ENCODE assay signal across 1 cellular context in the genomic region with DNA sequence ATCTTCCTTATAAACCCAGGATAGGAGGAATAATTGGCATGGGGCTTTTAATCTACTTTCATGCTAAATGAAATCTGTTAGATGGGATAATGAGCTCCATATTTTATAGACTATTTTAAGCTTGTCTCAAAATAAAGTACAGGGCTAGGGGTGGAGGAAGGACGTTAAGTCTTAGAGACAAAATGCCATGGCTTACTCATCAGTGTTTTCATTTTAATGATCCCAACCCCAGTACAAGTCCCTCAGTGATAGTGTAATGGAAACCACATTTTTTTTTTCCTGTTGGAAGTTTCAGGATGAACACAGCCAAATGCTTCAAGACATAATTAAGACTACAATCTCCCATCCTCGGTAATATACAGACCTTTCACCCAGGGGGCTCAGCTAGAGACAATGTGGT.
TF ChIP-seq lines count a peak whose summit lies in the region.

No MANE protein-coding gene starts in this region.

TF ChIP-seq in SK-N-SH treated with all-trans-retinoic acid at 6 μM for 48 hours, 23 proteins besides CTCF, POLR2A, EP300 and RAD21 (continued from another document):
- no peak for TF ChIP-seq TCF4 (CRISPR knock-in tag; IDR thresholded peaks at IDR 0.05; ENCODE audit: borderline replicate concordance)
- TF ChIP-seq, protein P1, sequence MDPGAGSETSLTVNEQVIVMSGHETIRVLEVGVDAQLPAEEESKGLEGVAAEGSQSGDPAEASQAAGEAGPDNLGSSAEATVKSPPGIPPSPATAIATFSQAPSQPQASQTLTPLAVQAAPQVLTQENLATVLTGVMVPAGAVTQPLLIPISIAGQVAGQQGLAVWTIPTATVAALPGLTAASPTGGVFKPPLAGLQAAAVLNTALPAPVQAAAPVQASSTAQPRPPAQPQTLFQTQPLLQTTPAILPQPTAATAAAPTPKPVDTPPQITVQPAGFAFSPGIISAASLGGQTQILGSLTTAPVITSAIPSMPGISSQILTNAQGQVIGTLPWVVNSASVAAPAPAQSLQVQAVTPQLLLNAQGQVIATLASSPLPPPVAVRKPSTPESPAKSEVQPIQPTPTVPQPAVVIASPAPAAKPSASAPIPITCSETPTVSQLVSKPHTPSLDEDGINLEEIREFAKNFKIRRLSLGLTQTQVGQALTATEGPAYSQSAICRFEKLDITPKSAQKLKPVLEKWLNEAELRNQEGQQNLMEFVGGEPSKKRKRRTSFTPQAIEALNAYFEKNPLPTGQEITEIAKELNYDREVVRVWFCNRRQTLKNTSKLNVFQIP (CRISPR knock-in tag; IDR thresholded peaks at IDR 0.05; ENCODE audit: borderline replicate concordance, low read depth) = no peak
- no peak for TF ChIP-seq ISL1 (CRISPR knock-in tag; IDR thresholded peaks at IDR 0.05)
- no peak for TF ChIP-seq RARB (CRISPR knock-in tag; IDR thresholded peaks at IDR 0.05)
- no peak for TF ChIP-seq SNAI2 (CRISPR knock-in tag; IDR thresholded peaks at IDR 0.05)
- no peak for TF ChIP-seq GLIS3 (CRISPR knock-in tag; IDR thresholded peaks at IDR 0.05)
- no peak for TF ChIP-seq TOX (CRISPR knock-in tag; IDR thresholded peaks at IDR 0.05; ENCODE audit: borderline replicate concordance)
- TF ChIP-seq ZNF565 (CRISPR knock-in tag; conservative IDR thresholded peaks at IDR 0.05; ENCODE audit: low read depth) = no peak
- no peak for TF ChIP-seq ARNTL (CRISPR knock-in tag; IDR thresholded peaks at IDR 0.05; ENCODE audit: borderline replicate concordance, low read depth)
- no peak for TF ChIP-seq ZNF8 (CRISPR knock-in tag; IDR thresholded peaks at IDR 0.05)
- TF ChIP-seq, protein P2, sequence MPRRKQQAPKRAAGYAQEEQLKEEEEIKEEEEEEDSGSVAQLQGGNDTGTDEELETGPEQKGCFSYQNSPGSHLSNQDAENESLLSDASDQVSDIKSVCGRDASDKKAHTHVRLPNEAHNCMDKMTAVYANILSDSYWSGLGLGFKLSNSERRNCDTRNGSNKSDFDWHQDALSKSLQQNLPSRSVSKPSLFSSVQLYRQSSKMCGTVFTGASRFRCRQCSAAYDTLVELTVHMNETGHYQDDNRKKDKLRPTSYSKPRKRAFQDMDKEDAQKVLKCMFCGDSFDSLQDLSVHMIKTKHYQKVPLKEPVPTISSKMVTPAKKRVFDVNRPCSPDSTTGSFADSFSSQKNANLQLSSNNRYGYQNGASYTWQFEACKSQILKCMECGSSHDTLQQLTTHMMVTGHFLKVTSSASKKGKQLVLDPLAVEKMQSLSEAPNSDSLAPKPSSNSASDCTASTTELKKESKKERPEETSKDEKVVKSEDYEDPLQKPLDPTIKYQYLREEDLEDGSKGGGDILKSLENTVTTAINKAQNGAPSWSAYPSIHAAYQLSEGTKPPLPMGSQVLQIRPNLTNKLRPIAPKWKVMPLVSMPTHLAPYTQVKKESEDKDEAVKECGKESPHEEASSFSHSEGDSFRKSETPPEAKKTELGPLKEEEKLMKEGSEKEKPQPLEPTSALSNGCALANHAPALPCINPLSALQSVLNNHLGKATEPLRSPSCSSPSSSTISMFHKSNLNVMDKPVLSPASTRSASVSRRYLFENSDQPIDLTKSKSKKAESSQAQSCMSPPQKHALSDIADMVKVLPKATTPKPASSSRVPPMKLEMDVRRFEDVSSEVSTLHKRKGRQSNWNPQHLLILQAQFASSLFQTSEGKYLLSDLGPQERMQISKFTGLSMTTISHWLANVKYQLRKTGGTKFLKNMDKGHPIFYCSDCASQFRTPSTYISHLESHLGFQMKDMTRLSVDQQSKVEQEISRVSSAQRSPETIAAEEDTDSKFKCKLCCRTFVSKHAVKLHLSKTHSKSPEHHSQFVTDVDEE (CRISPR knock-in tag; IDR thresholded peaks at IDR 0.05) = no peak
- TF ChIP-seq, protein P3, sequence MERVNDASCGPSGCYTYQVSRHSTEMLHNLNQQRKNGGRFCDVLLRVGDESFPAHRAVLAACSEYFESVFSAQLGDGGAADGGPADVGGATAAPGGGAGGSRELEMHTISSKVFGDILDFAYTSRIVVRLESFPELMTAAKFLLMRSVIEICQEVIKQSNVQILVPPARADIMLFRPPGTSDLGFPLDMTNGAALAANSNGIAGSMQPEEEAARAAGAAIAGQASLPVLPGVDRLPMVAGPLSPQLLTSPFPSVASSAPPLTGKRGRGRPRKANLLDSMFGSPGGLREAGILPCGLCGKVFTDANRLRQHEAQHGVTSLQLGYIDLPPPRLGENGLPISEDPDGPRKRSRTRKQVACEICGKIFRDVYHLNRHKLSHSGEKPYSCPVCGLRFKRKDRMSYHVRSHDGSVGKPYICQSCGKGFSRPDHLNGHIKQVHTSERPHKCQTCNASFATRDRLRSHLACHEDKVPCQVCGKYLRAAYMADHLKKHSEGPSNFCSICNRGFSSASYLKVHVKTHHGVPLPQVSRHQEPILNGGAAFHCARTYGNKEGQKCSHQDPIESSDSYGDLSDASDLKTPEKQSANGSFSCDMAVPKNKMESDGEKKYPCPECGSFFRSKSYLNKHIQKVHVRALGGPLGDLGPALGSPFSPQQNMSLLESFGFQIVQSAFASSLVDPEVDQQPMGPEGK (CRISPR knock-in tag; IDR thresholded peaks at IDR 0.05; ENCODE audit: borderline replicate concordance) = no peak
- no peak for TF ChIP-seq PPARA (CRISPR knock-in tag; IDR thresholded peaks at IDR 0.05; ENCODE audit: borderline replicate concordance)
- TF ChIP-seq, protein P4, sequence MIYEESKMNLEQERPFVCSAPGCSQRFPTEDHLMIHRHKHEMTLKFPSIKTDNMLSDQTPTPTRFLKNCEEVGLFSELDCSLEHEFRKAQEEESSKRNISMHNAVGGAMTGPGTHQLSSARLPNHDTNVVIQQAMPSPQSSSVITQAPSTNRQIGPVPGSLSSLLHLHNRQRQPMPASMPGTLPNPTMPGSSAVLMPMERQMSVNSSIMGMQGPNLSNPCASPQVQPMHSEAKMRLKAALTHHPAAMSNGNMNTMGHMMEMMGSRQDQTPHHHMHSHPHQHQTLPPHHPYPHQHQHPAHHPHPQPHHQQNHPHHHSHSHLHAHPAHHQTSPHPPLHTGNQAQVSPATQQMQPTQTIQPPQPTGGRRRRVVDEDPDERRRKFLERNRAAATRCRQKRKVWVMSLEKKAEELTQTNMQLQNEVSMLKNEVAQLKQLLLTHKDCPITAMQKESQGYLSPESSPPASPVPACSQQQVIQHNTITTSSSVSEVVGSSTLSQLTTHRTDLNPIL (CRISPR knock-in tag; IDR thresholded peaks at IDR 0.05; ENCODE audit: low read depth) = no peak
